8 cellular contexts compared by ENCODE assay signal in genomic region chr2:38146302-38146916, GRCh38.
DNase-seq lines count a peak whose midpoint lies in the region; TF ChIP-seq lines count a peak whose summit lies in the region.

No MANE protein-coding gene starts in this region.

- H3K27me3 ChIP-seq in MG63 = no peaks in the 10 kb centered on the region

- H3K9me3 ChIP-seq in MG63 = peaks cover 6% of the 10 kb centered on the region; the same call in 1 of the 2 replicates

- in situ Hi-C loops in GM13977 (cut with MboI; ENCODE audit: low pct_unique_long_range_greater_than_20kb, low sequenced_read_pairs, unreplicated experiment) = no loop called here

- TF ChIP-seq CTCF in GM13977 (IDR thresholded peaks at IDR 0.05; ENCODE audit: extremely low read depth, insufficient read depth, missing control alignments) = no peak

- peaks cover 7% of the 10 kb centered on the region; the same call in 1 of the 2 replicates for H3K36me3 ChIP-seq in MG63

- DNase-seq in GM13977 (ENCODE audit: low spot score) (peak; percentile 36), H4 (ENCODE audit: low spot score) (peak; percentile 50), MG63 (peak; percentile 45), dedifferentiated amniotic fluid mesenchymal stem cell (ENCODE audit: extremely low spot score) (peak; percentile 76), myocyte (ENCODE audit: low read depth) (peak; percentile 76), NCI-H526 treated with DMSO at 0.1 percent for 48 hours (lab: John Stamatoyannopoulos, UW) (no peak), NCI-H510A treated with DMSO at 0.1 percent for 48 hours (lab: John Stamatoyannopoulos, UW) (no peak)
- DNase-seq in stimulated activated CD4-positive, alpha-beta T cell treated with anti-CD3 and anti-CD28 coated beads, Interleukin-4, amount 100 ng/mL, for 1 hour = no peak

- H3K4me3 ChIP-seq in MG63 = no peak overlapping the region

Comparison
In these comparisons a context has a peak if more than half of its experiments do, and no peak if none do; other contexts are left out.
1. DNase-seq: peak in GM13977 (single experiment), H4 (single experiment), MG63 (single experiment), dedifferentiated amniotic fluid mesenchymal stem cell (single experiment) and myocyte (single experiment); none in NCI-H526 treated with DMSO at 0.1 percent for 48 hours (single experiment), NCI-H510A treated with DMSO at 0.1 percent for 48 hours (single experiment) and stimulated activated CD4-positive, alpha-beta T cell treated with anti-CD3 and anti-CD28 coated beads, Interleukin-4, amount 100 ng/mL, for 1 hour (single experiment).